In the genomic region with DNA sequence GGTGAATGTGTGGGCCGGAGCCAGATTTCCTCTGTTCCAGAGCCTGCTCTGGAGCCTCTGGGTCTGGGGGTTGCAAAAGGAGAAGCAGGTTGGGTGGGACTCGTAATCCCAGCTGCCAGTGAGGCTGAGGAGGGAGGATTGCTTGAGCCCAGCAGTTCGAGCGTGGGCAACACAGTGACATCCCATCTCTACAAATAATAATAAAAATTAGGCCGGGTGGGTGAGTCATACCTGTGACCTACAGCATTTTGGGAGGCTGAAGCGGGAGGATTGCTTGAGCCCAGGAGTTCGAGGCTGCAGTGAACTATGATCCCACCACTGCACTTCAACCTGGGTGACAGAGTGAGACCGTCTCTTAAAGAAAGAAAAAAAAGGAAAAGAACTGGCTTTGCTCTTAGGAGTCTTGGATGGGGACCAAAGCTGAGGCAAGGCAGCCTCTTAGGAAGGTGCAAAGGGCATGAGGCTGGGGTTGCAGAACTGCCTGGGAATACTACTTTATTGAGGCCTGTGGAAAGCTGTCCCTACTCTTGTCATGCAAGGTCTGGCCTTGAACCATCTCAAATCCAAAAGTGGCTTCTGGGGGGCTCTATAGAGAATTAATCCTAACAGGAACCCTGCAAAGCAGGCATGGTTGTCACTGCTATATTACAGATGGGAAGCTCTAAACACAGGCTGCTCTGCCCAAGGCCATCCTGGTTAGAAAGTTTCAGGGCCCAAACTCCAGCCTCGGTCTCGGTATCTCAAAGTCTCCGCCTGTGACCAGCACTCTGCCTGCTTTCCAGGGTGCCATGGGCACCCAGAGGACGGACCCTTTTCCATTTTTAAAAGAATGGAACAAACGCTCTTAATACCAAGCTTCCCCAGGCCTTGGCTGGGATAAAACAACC, we compare ENCODE assay signal across 8 cellular contexts. TPM values are rescaled to one million over a fixed set of nuclear protein-coding genes. Genes with fewer than 3 reads are reported as not detected.
DNase-seq lines count a peak whose midpoint lies in the region; ATAC-seq and TF ChIP-seq lines count a peak whose summit lies in the region.

No MANE protein-coding gene starts in this region.

- H3K27ac Mint-ChIP-seq in activated CD4-positive, alpha-beta T cell treated with anti-CD3 and anti-CD28 coated beads for 36 hours = peak overlapping the region; percentile 99

- CTCF ChIA-PET in activated CD4-positive, alpha-beta T cell treated with anti-CD3 and anti-CD28 coated beads for 36 hours (lab: Charles Lee) = interaction anchor here (0.6 to 7.3 kb wide), 35 partner anchors 8 to 761 kb away, joined by 3 to 130 read pairs (median 6); partner anchors contain the start of genes PLEKHF1 and POP4

- H3K27me3 ChIP-seq in iPS-20b (ENCODE audit: insufficient read depth, low read length) = no peaks in the 10 kb centered on the region
- H3K27me3 ChIP-seq in stomach = no peaks in the 10 kb centered on the region

- TF ChIP-seq CTCF in stomach (IDR thresholded peaks at IDR 0.05) = no peak

- H3K4me1 ChIP-seq in iPS-20b (ENCODE audit: insufficient read depth, low read length) (peaks cover 8% of the 10 kb centered on the region; the same call in 1 of the 2 replicates), stomach (peaks cover 19 to 51% (median 43%) of the 10 kb centered on the region in 4 donors)

- no peaks in the 10 kb centered on the region for H3K9me3 Mint-ChIP-seq in activated CD4-positive, alpha-beta T cell treated with anti-CD3 and anti-CD28 coated beads for 36 hours (ENCODE audit: low read depth)

- H3K4me1 Mint-ChIP-seq in activated CD4-positive, alpha-beta T cell treated with anti-CD3 and anti-CD28 coated beads for 36 hours = peaks cover 44% of the 10 kb centered on the region

- no peak for DNase-seq in activated CD4-positive, alpha-beta T cell treated with anti-CD3 and anti-CD28 coated beads for 36 hours
- DNase-seq in activated CD4-positive, alpha-beta T cell treated with anti-CD3 and anti-CD28 coated beads for 1 hour = no peak
- DNase-seq in HT1080 (ENCODE audit: low read depth) (peak; percentile 36), stomach (no peak), NCI-H510A (lab: John Stamatoyannopoulos, UW) (no peak)

- intact Hi-C loops in activated CD4-positive, alpha-beta T cell treated with anti-CD3 and anti-CD28 coated beads for 36 hours (cut with DNase I, micrococcal nuclease) = loop anchor here (1.0 to 2.0 kb wide), 12 partner anchors 22 to 503 kb away; partner anchors contain the start of genes POP4 (in 2 of the 2), CCNE1 (in 1 of the 2), PLEKHF1 (in 1 of the 2) and UQCRFS1 (in 1 of the 2)
- intact Hi-C loops in stomach (cut with DNase I; ENCODE audit: low total_unique reads) = no loop called here

- H3K36me3 ChIP-seq in iPS-20b (ENCODE audit: insufficient read depth, low read depth, low read length) (no peaks in the 10 kb centered on the region), stomach (peaks cover 0 to 9% (median 0%) of the 10 kb centered on the region in 4 donors)

- H3K9me3 ChIP-seq in iPS-20b (ENCODE audit: insufficient read depth, low read depth, low read length) (no peaks in the 10 kb centered on the region), stomach (no peaks in the 10 kb centered on the region)

- ATAC-seq in activated CD4-positive, alpha-beta T cell treated with anti-CD3 and anti-CD28 coated beads for 36 hours = peak; percentile 10
- ATAC-seq in HG03457 (IDR thresholded peaks at IDR 0.05; ENCODE audit: unreplicated experiment) = no peak

- POLR2A ChIA-PET in activated CD4-positive, alpha-beta T cell treated with anti-CD3 and anti-CD28 coated beads for 36 hours (lab: Charles Lee) = interaction anchor here (0.5 to 2.0 kb wide), 6 partner anchors 51 to 507 kb away, joined by 3 to 6 read pairs (median 4); partner anchors contain the start of genes PLEKHF1 and POP4

- peaks cover 16% of the 10 kb centered on the region for H3K36me3 Mint-ChIP-seq in activated CD4-positive, alpha-beta T cell treated with anti-CD3 and anti-CD28 coated beads for 36 hours (ENCODE audit: low read depth)

- H3K4me3 ChIP-seq in iPS-20b (ENCODE audit: low read length) (peak overlapping the region; percentile 84), stomach (peak overlapping the region; percentile 86 to 95 (median 88))

- peak overlapping the region; percentile 84 for H3K9ac ChIP-seq in iPS-20b (ENCODE audit: low read depth, low read length)

- H3K4me3 Mint-ChIP-seq in activated CD4-positive, alpha-beta T cell treated with anti-CD3 and anti-CD28 coated beads for 36 hours = peak overlapping the region; percentile 92

- WGBS in adipose tissue, 3 donors = 15 to 29% (median 24%) methylated on average over 13 of the region's 13 CpGs
- 15 to 24% (median 17%) methylated on average over 13 of the region's 13 CpGs for WGBS in stomach, 5 donors

- no peak for TF ChIP-seq POLR2A in stomach (IDR thresholded peaks at IDR 0.05)

- peak overlapping the region; percentile 96 for H3K27ac ChIP-seq in adipose tissue (ENCODE audit: low read depth, low read length)
- no peak overlapping the region for H3K27ac ChIP-seq in iPS-20b (ENCODE audit: low read length)
- peak overlapping the region; percentile 89 to 98 (median 94) for H3K27ac ChIP-seq in stomach

- TF ChIP-seq EP300 in stomach (IDR thresholded peaks at IDR 0.05) = no peak

- H3K27me3 Mint-ChIP-seq in activated CD4-positive, alpha-beta T cell treated with anti-CD3 and anti-CD28 coated beads for 36 hours = no peaks in the 10 kb centered on the region

RNA-seq across cellular contexts. Expression of gene C19orf12, which starts 0.9 kb away (rescaled TPM):
- total RNA-seq in activated CD4-positive, alpha-beta T cell treated with anti-CD3 and anti-CD28 coated beads for 36 hours = 10 to 100 TPM; 26.7 to 35.7 TPM
- 34.3 and 34.5 TPM in 2 replicates for total RNA-seq in HT1080 (2014; rRNA removed; shearing (Covaris generic))
- polyA plus RNA-seq in HT1080 (2015; cell fraction: cytosol; rRNA removed) = 27.9 and 34.2 TPM in 2 replicates
- polyA plus RNA-seq in HT1080 (2015; cell fraction: nucleus; rRNA removed) = 25.0 and 31.8 TPM in 2 replicates
- polyA plus RNA-seq in adipose tissue (100 to 1,000 TPM in 1 of 3 donors, 10 to 100 TPM in 2; 24.1 to 144 (median 47.1) TPM), stomach (10 to 100 TPM in 2 of 3 donors, 1 to 10 TPM in 1; 9.9 to 15.3 (median 13.7) TPM)
- 10 to 100 TPM in 4 of 5 donors, 1 to 10 TPM in 1; 4.6 to 67.2 (median 33.0) TPM for total RNA-seq in stomach

RNA-seq across cellular contexts. Expression of gene PLEKHF1, which starts 50.7 kb away (rescaled TPM):
- 10 to 100 TPM; 25.4 to 26.6 TPM for total RNA-seq in activated CD4-positive, alpha-beta T cell treated with anti-CD3 and anti-CD28 coated beads for 36 hours
- 15.5 and 16.1 TPM in 2 replicates for total RNA-seq in HT1080 (2014; rRNA removed; shearing (Covaris generic))
- 6.5 and 7.7 TPM in 2 replicates for polyA plus RNA-seq in HT1080 (2015; cell fraction: cytosol; rRNA removed)
- 7.8 and 10.4 TPM in 2 replicates for polyA plus RNA-seq in HT1080 (2015; cell fraction: nucleus; rRNA removed)
- polyA plus RNA-seq in adipose tissue (10 to 100 TPM in 1 of 3 donors, 1 to 10 TPM in 2; 5.9 to 15.1 (median 9.9) TPM), stomach (1 to 10 TPM; 5.2 to 8.4 (median 6.7) TPM)
- 10 to 100 TPM in 1 of 5 donors, 1 to 10 TPM in 4; 1.8 to 13.6 (median 6.1) TPM for total RNA-seq in stomach
